ENCODE assay signal across 9 cellular contexts in genomic region chr7:117011419-117012260, GRCh38. TPM values are rescaled to one million over a fixed set of nuclear protein-coding genes. Genes with fewer than 3 reads are reported as not detected.
DNase-seq lines count a peak whose midpoint lies in the region; ATAC-seq, FAIRE-seq and TF ChIP-seq lines count a peak whose summit lies in the region.
"Had no signal": no experiment of that assay in that cellular context is flagged by ENCODE, and none has a peak within 500 bp of the region (broad histone marks: within the 10 kb centered on the region; RNA-seq: fewer than 3 reads in every experiment).

No MANE protein-coding gene starts in this region.

- no peak; the same call in 1 of the 2 replicates for TF ChIP-seq EP300 in K562 (IDR thresholded peaks at IDR 0.05; ENCODE audit: low read length)

- H3K9me3 ChIP-seq in K562 (replicated peaks; ENCODE audit: control insufficient read depth, insufficient read depth, low read depth, low read length), result no peaks in the 10 kb centered on the region

- CTCF ChIA-PET in K562 (lab: Yijun Ruan, JAX; ENCODE audit: low intra/inter-chr PET ratio), result interaction anchor here (0.6 to 2.5 kb wide), 2 partner anchors 22 to 108 kb away, joined by 3 to 10 read pairs; no protein-coding TSS in a partner anchor

- DNase-seq in GM13977 (ENCODE audit: low spot score) (peak; percentile 52), K562 (ENCODE audit: extremely low read depth in 1 of 4, low spot score in 3 of 4) (peak in 2 of 4 experiments; percentile 34 to 52), NCI-H69 (lab: John Stamatoyannopoulos, UW) (no peak), foreskin fibroblast (no peak), foreskin keratinocyte (no peak)
- DNase-seq in activated CD4-positive, alpha-beta T cell treated with anti-CD3 and anti-CD28 coated beads, Interleukin-2, amount 50 U/mL, for 1 hour, result no peak
- DNase-seq: NCI-H526 treated with DMSO at 0.1 percent for 48 hours had no signal

- H3K4me1 ChIP-seq in K562 (replicated peaks in 1 of 2; ENCODE audit: control insufficient read depth in 2 of 2, insufficient read depth in 2 of 2, low read length in 2 of 2) (peaks cover 7 to 54% of the 10 kb centered on the region in 2 experiments), foreskin keratinocyte (peaks cover 19% of the 10 kb centered on the region)

- TF ChIP-seq RAD21 in K562 (CRISPR knock-in tag; conservative IDR thresholded peaks at IDR 0.05 in 1 of 2, IDR thresholded peaks at IDR 0.05 in 1 of 2), result no peak

- peaks cover 64% of the 10 kb centered on the region for H3K79me2 ChIP-seq in K562 (ENCODE audit: control insufficient read depth, insufficient read depth, low read length)

- POLR2A ChIA-PET in K562 (lab: Yijun Ruan, JAX), result interaction anchor here (0.6 to 4.7 kb wide), 3 partner anchors 11 to 125 kb away, joined by 3 to 17 read pairs (median 5); no protein-coding TSS in a partner anchor

- TF ChIP-seq POLR2A in K562 (conservative IDR thresholded peaks at IDR 0.05), result no peak

- H3K9me1 ChIP-seq in K562 (ENCODE audit: control insufficient read depth, insufficient read depth, low read length), result no peaks in the 10 kb centered on the region

- WGBS in K562 (ENCODE audit: insufficient coverage, low coverage, missing lambda C conversion rate), result 16% methylated on average over 6 of the region's 6 CpGs

- H3K9ac ChIP-seq in K562 (ENCODE audit: insufficient read depth in 1 of 2, low read depth in 2 of 2, low read length in 2 of 2), result no peak overlapping the region; a peak in 1 of 4 replicates

- H3K27ac ChIP-seq in K562 (ENCODE audit: extremely low read depth, low read depth, low read length), result peak overlapping the region; percentile 1; the same call in 1 of the 3 replicates
- H3K27ac ChIP-seq in foreskin keratinocyte, result no peak overlapping the region

- TF ChIP-seq CTCF in GM13977 (IDR thresholded peaks at IDR 0.05; ENCODE audit: extremely low read depth, insufficient read depth, missing control alignments), result no peak
- TF ChIP-seq CTCF in K562 (IDR thresholded peaks at IDR 0.05 in 2 of 3, conservative IDR thresholded peaks at IDR 0.05 in 1 of 3; ENCODE audit: insufficient read depth in 2 of 3, low read depth in 1 of 3, low read length in 3 of 3), result no peak
- TF ChIP-seq CTCF in foreskin fibroblast (IDR thresholded peaks at IDR 0.05; ENCODE audit: low read depth, low read length), result no peak
- TF ChIP-seq CTCF in foreskin keratinocyte (conservative IDR thresholded peaks at IDR 0.05), result no peak

- no peaks in the 10 kb centered on the region for H3K36me3 ChIP-seq in K562 (ENCODE audit: control insufficient read depth, insufficient read depth, low read length)

- H3K4me3 ChIP-seq in K562 (no peak overlapping the region), foreskin fibroblast (ENCODE audit: low read depth in 1 of 2, low read length in 2 of 2) (no peak overlapping the region)

- no peaks in the 10 kb centered on the region for H4K20me1 ChIP-seq in K562 (replicated peaks; ENCODE audit: control insufficient read depth, insufficient read depth, low read length)

- ATAC-seq in GM19455 (IDR thresholded peaks at IDR 0.05; ENCODE audit: unreplicated experiment) (peak; percentile 77), HG03095 (IDR thresholded peaks at IDR 0.05; ENCODE audit: unreplicated experiment) (peak; percentile 77), K562 (no peak), foreskin keratinocyte (no peak)

- intact Hi-C loops in K562 (cut with micrococcal nuclease), result loop anchor here (1.0 to 10.0 kb wide), 3 partner anchors 23 to 797 kb away; partner anchors contain the start of gene TES

- H2AFZ ChIP-seq in K562 (ENCODE audit: low read depth, low read length), result 0 out of 2 replicates have a peak overlapping the region, but pooled peaks have one; percentile 23

- no peak for FAIRE-seq in K562 (lab: Jason Lieb, UNC)

- no TSS peak for BruUV-seq in K562 (replicated peaks; lab: Mats Ljungman, UMichigan)

- no peak overlapping the region for H3K4me2 ChIP-seq in K562 (ENCODE audit: insufficient read depth, low read length)

- H3K27me3 ChIP-seq in K562 (ENCODE audit: control insufficient read depth in 2 of 2, insufficient read depth in 2 of 2, low read length in 2 of 2) (no peaks in the 10 kb centered on the region), foreskin keratinocyte (no peaks in the 10 kb centered on the region)

- in situ Hi-C loops in GM13977 (cut with MboI; ENCODE audit: low pct_unique_long_range_greater_than_20kb, low sequenced_read_pairs, unreplicated experiment), result no loop called here
- in situ Hi-C loops in K562 (cut with MboI), result no loop called here

TF ChIP-seq in K562, 482 proteins besides CTCF, POLR2A, EP300 and RAD21 (continues in another document):
- TF ChIP-seq MTA1 (IDR thresholded peaks at IDR 0.05; ENCODE audit: borderline replicate concordance), result peak; percentile 61; the same call in 1 of the 2 replicates
- TF ChIP-seq CCNT2 (IDR thresholded peaks at IDR 0.05; ENCODE audit: borderline replicate concordance, extremely low read depth, insufficient read length, low read depth, low read length), result no peak
- TF ChIP-seq ATF4 (CRISPR knock-in tag; IDR thresholded peaks at IDR 0.05), result no peak
- 0 out of 4 replicates have a peak, but pooled peaks of 1 of the 2 experiments have one; percentile 50 for TF ChIP-seq SRF (CRISPR knock-in tag; IDR thresholded peaks at IDR 0.05)
- TF ChIP-seq CBFA2T3 (IDR thresholded peaks at IDR 0.05), result peak; percentile 57
- TF ChIP-seq MAFG (tag; conservative IDR thresholded peaks at IDR 0.05), result peak; percentile 25; the same call in 1 of the 2 replicates
- no peak for TF ChIP-seq NR2F6 (CRISPR knock-in tag; IDR thresholded peaks at IDR 0.05)
- no peak for TF ChIP-seq ZNF778 (CRISPR knock-in tag; IDR thresholded peaks at IDR 0.05)
- no peak for TF ChIP-seq GATAD2A (IDR thresholded peaks at IDR 0.05)
- 0 out of 2 replicates have a peak, but pooled peaks have one; percentile 21 for TF ChIP-seq ZEB2 (IDR thresholded peaks at IDR 0.05)
- peak; percentile 36 for TF ChIP-seq ARHGAP35 (IDR thresholded peaks at IDR 0.05; ENCODE audit: partially characterized antibody)
- no peak for TF ChIP-seq PRPF4 (IDR thresholded peaks at IDR 0.05; ENCODE audit: insufficient read depth, low read depth, low read length, poor library complexity, severe bottlenecking)
- TF ChIP-seq CBFA2T2 (conservative IDR thresholded peaks at IDR 0.05), result 0 out of 2 replicates have a peak, but pooled peaks have one; percentile 2
- no peak for TF ChIP-seq SMAD4 (CRISPR knock-in tag; conservative IDR thresholded peaks at IDR 0.05)
- TF ChIP-seq NFIC (IDR thresholded peaks at IDR 0.05), result peak; percentile 77
- TF ChIP-seq C11orf30 (IDR thresholded peaks at IDR 0.05; ENCODE audit: low read depth), result peak; percentile 30; the same call in 1 of the 2 replicates
- no peak for TF ChIP-seq ZBTB26 (CRISPR knock-in tag; IDR thresholded peaks at IDR 0.05)
- peak in 1 of 2 experiments; percentile 63; a peak in 1 of 4 replicates for TF ChIP-seq HDAC1 (IDR thresholded peaks at IDR 0.05)
- TF ChIP-seq LEF1 (IDR thresholded peaks at IDR 0.05), result 0 out of 2 replicates have a peak, but pooled peaks have one; percentile 19
- TF ChIP-seq KDM1A (IDR thresholded peaks at IDR 0.05), result peak in 1 of 2 experiments; percentile 30; a peak in 1 of 4 replicates
- TF ChIP-seq ARID1B (IDR thresholded peaks at IDR 0.05), result peak; percentile 38; the same call in 1 of the 2 replicates

RNA-seq across cellular contexts. Expression of gene ST7, which starts 58.3 kb away (rescaled TPM):
- 99.4 and 111 TPM in 2 replicates for total RNA-seq in K562 (2011; cell fraction: chromatin; rRNA removed; ENCODE audit: low replicate concordance)
- total RNA-seq in K562 (2011; cell fraction: nucleolus; rRNA removed), result 89.4 and 90.1 TPM in 2 replicates
- total RNA-seq in K562 (2011; cell fraction: nucleoplasm; rRNA removed), result 107 and 111 TPM in 2 replicates
- total RNA-seq in K562 (2014; rRNA removed), result 45.5 and 46.1 TPM in 2 replicates
- total RNA-seq in K562 (2014; rRNA removed; fragmentation: Illumina TruSeq; extraction: Trizol), result 23.9 and 24.9 TPM in 2 replicates
- 36.9 and 37.2 TPM in 2 replicates for total RNA-seq in K562 (2015; rRNA removed; fragmentation: Illumina TruSeq; extraction: Trizol)
- 31.1 and 34.1 TPM in 2 replicates for total RNA-seq in K562 (2021)
- 32.7 and 52.8 TPM in 2 replicates for polyA plus RNA-seq in K562 (2011; rRNA removed)
- 26.2 and 27.3 TPM in 2 replicates for polyA plus RNA-seq in K562 (2011; cell fraction: cytosol; rRNA removed)
- polyA plus RNA-seq in K562 (2011; cell fraction: nucleus; rRNA removed), result 40.7 and 45.7 TPM in 2 replicates
- polyA plus RNA-seq in K562 (2012), result 42.1 and 46.6 TPM in 2 replicates
- 41.7 and 56.3 TPM in 2 replicates for polyA plus RNA-seq in K562 (2014; fragmentation: Illumina TruSeq; extraction: Trizol)
- polyA plus RNA-seq in K562 (2014; fragmentation: Nextera tagmentation; extraction: Ambion mirVana), result 10 to 100 TPM; 30.9 to 47.6 TPM
- polyA plus RNA-seq in K562 (2014; rRNA removed), result 28.4 and 42.3 TPM in 2 replicates
- 59.1 and 77.6 TPM in 2 replicates for polyA minus RNA-seq in K562 (2011; rRNA and poly(A)+ RNA removed)
- polyA minus RNA-seq in K562 (2011; cell fraction: cytosol; rRNA and poly(A)+ RNA removed), result 21.3 and 32.6 TPM in 2 replicates
- 66.8 and 85.0 TPM in 2 replicates for polyA minus RNA-seq in K562 (2011; cell fraction: nucleus; rRNA and poly(A)+ RNA removed)
- 15.4 and 15.6 TPM in 2 replicates for total RNA-seq in foreskin keratinocyte
- 11.7 and 13.3 TPM in 2 replicates for polyA plus RNA-seq in foreskin keratinocyte

Comparison
In these comparisons a context has a peak if more than half of its experiments do, and no peak if none do; other contexts are left out.
1. ATAC-seq: peak in GM19455 (single experiment) and HG03095 (single experiment); none in K562 (single experiment) and foreskin keratinocyte (single experiment).